25 cellular contexts compared by ENCODE assay signal in the genomic region with DNA sequence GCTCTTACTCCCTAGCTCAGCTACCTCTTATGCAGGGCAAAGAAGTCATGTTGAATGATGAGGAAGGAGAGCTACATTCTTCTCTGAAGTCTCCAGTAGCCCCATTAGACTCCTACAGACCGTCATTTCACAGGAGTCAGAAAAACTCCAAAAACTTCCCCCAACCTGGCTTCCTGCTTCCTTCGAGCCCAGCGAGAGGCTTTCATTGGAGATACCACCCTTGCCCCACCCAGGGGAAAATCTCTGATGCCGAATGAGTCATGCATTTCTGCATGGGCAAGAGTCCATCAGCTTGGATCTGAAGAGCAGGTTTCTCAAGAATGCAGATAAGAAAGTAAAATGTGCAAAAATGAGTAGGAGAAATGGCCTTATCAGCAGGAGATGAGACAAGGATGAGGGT. TPM values are rescaled to one million over a fixed set of nuclear protein-coding genes. Genes with fewer than 3 reads are reported as not detected.
DNase-seq lines count a peak whose midpoint lies in the region; FAIRE-seq and TF ChIP-seq lines count a peak whose summit lies in the region.
"Had no signal": no experiment of that assay in that cellular context is flagged by ENCODE, and none has a peak within 500 bp of the region (broad histone marks: within the 10 kb centered on the region; RNA-seq: fewer than 3 reads in every experiment).

No MANE protein-coding gene starts in this region.

- FAIRE-seq in astrocyte (lab: Jason Lieb, UNC), result peak; percentile 58
- FAIRE-seq: D721Med had no signal

- H3K4me3 ChIP-seq in astrocyte (ENCODE audit: insufficient read depth, low read depth, low read length) (no peak overlapping the region), fibroblast of villous mesenchyme (ENCODE audit: low read depth, low read length) (no peak overlapping the region), trophoblast cell (ENCODE audit: low read depth, low read length) (no peak overlapping the region), MM.1S (ENCODE audit: low read length) (no peak overlapping the region)
- H3K4me3 ChIP-seq: left ventricle myocardium inferior, pancreas, Peyer's patch, thoracic aorta had no signal

- no peak overlapping the region for H2BK5ac ChIP-seq in trophoblast cell (ENCODE audit: low read depth, low read length, poor library complexity)

- H4K20me1 ChIP-seq in astrocyte (ENCODE audit: insufficient read depth, low read length) (no peaks in the 10 kb centered on the region), MM.1S (ENCODE audit: insufficient read depth, low read length) (no peaks in the 10 kb centered on the region)

- H3K4me2 ChIP-seq in astrocyte (ENCODE audit: low read length) (no peak overlapping the region), trophoblast cell (ENCODE audit: low read length) (peak overlapping the region; percentile 12), MM.1S (ENCODE audit: low read depth, low read length) (no peak overlapping the region)

- H3F3A ChIP-seq in MM.1S (ENCODE audit: insufficient read depth, low read length), result no peaks in the 10 kb centered on the region

- no peak overlapping the region for H3K14ac ChIP-seq in trophoblast cell (ENCODE audit: low read length)

- H3K27me3 ChIP-seq in astrocyte (ENCODE audit: insufficient read depth, low read length) (no peaks in the 10 kb centered on the region), trophoblast cell (ENCODE audit: insufficient read depth, low read length) (no peaks in the 10 kb centered on the region), MM.1S (replicated peaks; ENCODE audit: insufficient read depth, low read length) (no peaks in the 10 kb centered on the region)
- H3K27me3 ChIP-seq: pancreas, Peyer's patch had no signal

- no peak overlapping the region for H4K91ac ChIP-seq in trophoblast cell (ENCODE audit: low read depth, low read length)

- no peak overlapping the region for H2BK120ac ChIP-seq in trophoblast cell (ENCODE audit: insufficient read depth, low read length, poor library complexity)

- no peak overlapping the region for H2AFZ ChIP-seq in astrocyte (ENCODE audit: low read depth, low read length)
- H2AFZ ChIP-seq in trophoblast cell (ENCODE audit: insufficient read depth, low read length, poor library complexity), result no peak overlapping the region
- no peak overlapping the region for H2AFZ ChIP-seq in MM.1S (ENCODE audit: low read length)

- no peak overlapping the region for H3K18ac ChIP-seq in trophoblast cell (ENCODE audit: low read length)

- H4K12ac ChIP-seq in trophoblast cell (ENCODE audit: low read depth, low read length), result no peak overlapping the region

- H3K27me3 Mint-ChIP-seq in astrocyte (ENCODE audit: low read depth, unreplicated experiment), result no peaks in the 10 kb centered on the region
- no peaks in the 10 kb centered on the region for H3K27me3 Mint-ChIP-seq in endothelial cell (ENCODE audit: unreplicated experiment)
- H3K27me3 Mint-ChIP-seq: activated CD4-positive, alpha-beta memory T cell treated with anti-CD3 and anti-CD28 coated beads, Interleukin-2, amount 10 ng/mL, durations not matched to agents 7 days and 5 days; activated naive CD4-positive, alpha-beta T cell treated with anti-CD3 and anti-CD28 coated beads, Interleukin-2, amount 50 U/mL, for 24 hours had no signal

- no peak overlapping the region for H3K9ac ChIP-seq in astrocyte (ENCODE audit: low read length)
- H3K9ac ChIP-seq in trophoblast cell (ENCODE audit: low read length), result no peak overlapping the region
- no peak overlapping the region for H3K9ac ChIP-seq in MM.1S (ENCODE audit: low read length)

- no peaks in the 10 kb centered on the region for H3K79me1 ChIP-seq in trophoblast cell (ENCODE audit: low read length)

- no peak overlapping the region for H2AK5ac ChIP-seq in trophoblast cell (ENCODE audit: low read length)

- no peak overlapping the region for H3K23ac ChIP-seq in trophoblast cell (ENCODE audit: low read length)

- no peaks in the 10 kb centered on the region for H3K36me3 ChIP-seq in astrocyte (ENCODE audit: insufficient read depth, low read length)
- H3K36me3 ChIP-seq in trophoblast cell (ENCODE audit: control insufficient read depth in 1 of 2, insufficient read depth in 2 of 2, low read length in 2 of 2), result no peaks in the 10 kb centered on the region
- H3K36me3 ChIP-seq in MM.1S (replicated peaks; ENCODE audit: insufficient read depth, low read length), result no peaks in the 10 kb centered on the region
- H3K36me3 ChIP-seq: left ventricle myocardium inferior, pancreas, Peyer's patch, thoracic aorta had no signal

- no peaks in the 10 kb centered on the region for H3K4me1 ChIP-seq in astrocyte (ENCODE audit: insufficient read depth, low read length)
- H3K4me1 ChIP-seq in trophoblast cell (ENCODE audit: control insufficient read depth in 1 of 2, insufficient read depth in 2 of 2, low read length in 2 of 2), result peaks cover 0 to 1% of the 10 kb centered on the region in 2 experiments
- H3K4me1 ChIP-seq in MM.1S (ENCODE audit: low read length), result no peaks in the 10 kb centered on the region
- H3K4me1 ChIP-seq: left ventricle myocardium inferior, pancreas, Peyer's patch had no signal

- no peak overlapping the region for H3K27ac Mint-ChIP-seq in astrocyte (ENCODE audit: unreplicated experiment)
- H3K27ac Mint-ChIP-seq in endothelial cell (ENCODE audit: unreplicated experiment), result no peak overlapping the region
- H3K27ac Mint-ChIP-seq: activated CD4-positive, alpha-beta memory T cell treated with anti-CD3 and anti-CD28 coated beads, Interleukin-2, amount 10 ng/mL, durations not matched to agents 7 days and 5 days; activated naive CD4-positive, alpha-beta T cell treated with anti-CD3 and anti-CD28 coated beads, Interleukin-2, amount 50 U/mL, for 24 hours; brain had no signal

- H3K36me3 Mint-ChIP-seq in astrocyte (ENCODE audit: low read depth, unreplicated experiment) (no peaks in the 10 kb centered on the region), endothelial cell (ENCODE audit: low read depth, unreplicated experiment) (no peaks in the 10 kb centered on the region)
- H3K36me3 Mint-ChIP-seq: activated naive CD4-positive, alpha-beta T cell treated with anti-CD3 and anti-CD28 coated beads, Interleukin-2, amount 50 U/mL, for 24 hours; brain had no signal

- no CpG with 5 or more reads among the region's 4 CpGs for WGBS in trophoblast cell (ENCODE audit: extremely low coverage, insufficient coverage, insufficient read length)

- H3K4me3 Mint-ChIP-seq in astrocyte (ENCODE audit: unreplicated experiment), result no peak overlapping the region
- no peak overlapping the region for H3K4me3 Mint-ChIP-seq in endothelial cell (ENCODE audit: unreplicated experiment)
- H3K4me3 Mint-ChIP-seq: activated CD4-positive, alpha-beta memory T cell treated with anti-CD3 and anti-CD28 coated beads, Interleukin-2, amount 10 ng/mL, durations not matched to agents 7 days and 5 days; activated naive CD4-positive, alpha-beta T cell treated with anti-CD3 and anti-CD28 coated beads, Interleukin-2, amount 50 U/mL, for 24 hours; activated T-cell treated with anti-CD3 and anti-CD28 coated beads, Interleukin-2, amount 50 U/mL, for 4 hours; brain had no signal

- H3K4me1 Mint-ChIP-seq in astrocyte (ENCODE audit: low read depth, unreplicated experiment) (no peaks in the 10 kb centered on the region), endothelial cell (ENCODE audit: unreplicated experiment) (no peaks in the 10 kb centered on the region)
- H3K4me1 Mint-ChIP-seq: activated CD4-positive, alpha-beta memory T cell treated with anti-CD3 and anti-CD28 coated beads, Interleukin-2, amount 10 ng/mL, durations not matched to agents 7 days and 5 days; activated naive CD4-positive, alpha-beta T cell treated with anti-CD3 and anti-CD28 coated beads, Interleukin-2, amount 50 U/mL, for 24 hours; brain had no signal

- H3K9me2 ChIP-seq in MM.1S (replicated peaks; ENCODE audit: insufficient read depth, low read length), result no peaks in the 10 kb centered on the region

- no peak overlapping the region for H4K8ac ChIP-seq in trophoblast cell (ENCODE audit: low read depth, low read length)

- H3K79me2 ChIP-seq in astrocyte (ENCODE audit: insufficient read depth, low read length) (no peaks in the 10 kb centered on the region), trophoblast cell (ENCODE audit: control insufficient read depth, insufficient read depth, low read length, poor library complexity) (no peaks in the 10 kb centered on the region), MM.1S (ENCODE audit: low read length) (no peaks in the 10 kb centered on the region)

- no peak overlapping the region for H2BK12ac ChIP-seq in trophoblast cell (ENCODE audit: low read length)

- H3K27ac ChIP-seq in astrocyte (ENCODE audit: low read depth, low read length) (no peak overlapping the region), trophoblast cell (ENCODE audit: low read depth, low read length) (no peak overlapping the region), MM.1S (ENCODE audit: low read length) (no peak overlapping the region)
- H3K27ac ChIP-seq: HL-60, left ventricle myocardium inferior, pancreas, Peyer's patch, thoracic aorta had no signal

- H3K9me3 Mint-ChIP-seq in astrocyte (ENCODE audit: unreplicated experiment), result no peaks in the 10 kb centered on the region
- no peaks in the 10 kb centered on the region for H3K9me3 Mint-ChIP-seq in endothelial cell (ENCODE audit: unreplicated experiment)
- H3K9me3 Mint-ChIP-seq: activated CD4-positive, alpha-beta memory T cell treated with anti-CD3 and anti-CD28 coated beads, Interleukin-2, amount 10 ng/mL, durations not matched to agents 7 days and 5 days; activated naive CD4-positive, alpha-beta T cell treated with anti-CD3 and anti-CD28 coated beads, Interleukin-2, amount 50 U/mL, for 24 hours; activated T-cell treated with anti-CD3 and anti-CD28 coated beads, Interleukin-2, amount 50 U/mL, for 4 hours; brain had no signal

- TF ChIP-seq CTCF in astrocyte (IDR thresholded peaks at IDR 0.05; ENCODE audit: insufficient read depth, low read depth, low read length) (no peak), fibroblast of villous mesenchyme (IDR thresholded peaks at IDR 0.05; ENCODE audit: insufficient read depth, low read depth, low read length) (no peak), endothelial cell (IDR thresholded peaks at IDR 0.05; ENCODE audit: unreplicated experiment) (no peak), MM.1S (IDR thresholded peaks at IDR 0.05; ENCODE audit: low read length) (no peak)

- no peak overlapping the region for H3K4ac ChIP-seq in trophoblast cell (ENCODE audit: low read depth, low read length)

- DNase-seq in HPDE6-E6E7 (ENCODE audit: extremely low spot score) (peak; percentile 4), astrocyte (ENCODE audit: low read depth) (peak; percentile 27), fibroblast of villous mesenchyme (ENCODE audit: low read depth) (peak; percentile 3), trophoblast cell (peak; percentile 65 to 85), endothelial cell (ENCODE audit: low spot score) (no peak), SHP77 (lab: John Stamatoyannopoulos, UW) (no peak), MM.1S (no peak), DMS53 treated with DMSO at 0.1 percent for 48 hours (lab: John Stamatoyannopoulos, UW; ENCODE audit: unreplicated experiment) (no peak)
- DNase-seq: activated CD4-positive, alpha-beta memory T cell treated with anti-CD3 and anti-CD28 coated beads, Interleukin-2, amount 10 ng/mL, durations not matched to agents 7 days and 5 days; activated T-cell treated with anti-CD3 and anti-CD28 coated beads, Interleukin-2, amount 50 U/mL, for 4 hours; left ventricle myocardium inferior; NCI-H1048; NCI-H2107; NCI-H774; pancreas had no signal

- H3K9me3 ChIP-seq in astrocyte (ENCODE audit: insufficient read depth, low read depth, low read length) (no peaks in the 10 kb centered on the region), trophoblast cell (ENCODE audit: insufficient read depth, low read depth, low read length) (no peaks in the 10 kb centered on the region), MM.1S (replicated peaks; ENCODE audit: insufficient read depth, low read length) (no peaks in the 10 kb centered on the region)
- H3K9me3 ChIP-seq: left ventricle myocardium inferior, pancreas, Peyer's patch, thoracic aorta had no signal

RNA-seq across cellular contexts. Expression of a gene that starts 53.0 kb away (rescaled TPM):
- not detected in 2 replicates for total RNA-seq in astrocyte
- not detected in 2 replicates for total RNA-seq in fibroblast of villous mesenchyme
- polyA plus RNA-seq in trophoblast cell (2013), result 0.31 TPM in 2 replicates
- not detected for total RNA-seq in endothelial cell (ENCODE audit: unreplicated experiment)
- total RNA-seq: activated CD4-positive, alpha-beta memory T cell treated with anti-CD3 and anti-CD28 coated beads, Interleukin-2, amount 10 ng/mL, durations not matched to agents 7 days and 5 days; activated T-cell treated with anti-CD3 and anti-CD28 coated beads, Interleukin-2, amount 50 U/mL, for 4 hours; dermis microvascular lymphatic vessel endothelial cell; H4; left ventricle myocardium inferior; myocyte; Peyer's patch; thoracic aorta had no signal
- polyA plus RNA-seq: fibroblast of lung had no signal

Comparison
In these comparisons a context has a peak if more than half of its experiments do, and no peak if none do; other contexts are left out.
1. DNase-seq: peak in HPDE6-E6E7 (single experiment), astrocyte (single experiment), fibroblast of villous mesenchyme (single experiment) and trophoblast cell (2 of 2); none in endothelial cell (single experiment), SHP77 (0 of 2), MM.1S (single experiment) and DMS53 treated with DMSO at 0.1 percent for 48 hours (single experiment).